Comparison of ENCODE assay signal across 10 cellular contexts in the genomic region with DNA sequence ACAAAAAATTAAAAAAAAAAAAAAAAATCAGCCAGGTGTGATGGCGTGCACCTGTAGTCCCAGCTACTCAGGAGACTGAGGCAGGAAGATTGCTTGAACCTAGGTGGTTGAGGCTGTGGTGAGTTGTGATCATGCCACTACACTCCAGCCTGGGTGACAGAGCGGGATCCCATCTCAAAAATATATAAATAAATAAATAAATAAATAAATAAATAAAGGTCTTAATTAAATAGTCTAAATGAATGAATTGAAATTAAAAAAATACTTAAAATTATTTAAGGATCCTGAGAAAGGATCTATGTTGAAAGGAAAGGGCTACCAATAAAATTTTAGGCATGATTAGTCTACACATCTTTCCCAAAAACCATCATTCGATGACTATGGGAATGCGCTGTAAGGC.
"Had no signal": no experiment of that assay in that cellular context is flagged by ENCODE, and none has a peak within 500 bp of the region (broad histone marks: within the 10 kb centered on the region; RNA-seq: fewer than 3 reads in every experiment).

No MANE protein-coding gene starts in this region.

- DNase-seq: H9, HCEC 1CT, HFFc6, KBM-7 had no signal

- ATAC-seq: GM23338, HepG2 had no signal

- H3K27ac ChIP-seq: HL-60, KMS-11 had no signal

- H3K4me3 ChIP-seq: GM23338 had no signal

- FAIRE-seq: H1, H54, HepG2 had no signal
